15 cellular contexts compared by ENCODE assay signal in the genomic region with DNA sequence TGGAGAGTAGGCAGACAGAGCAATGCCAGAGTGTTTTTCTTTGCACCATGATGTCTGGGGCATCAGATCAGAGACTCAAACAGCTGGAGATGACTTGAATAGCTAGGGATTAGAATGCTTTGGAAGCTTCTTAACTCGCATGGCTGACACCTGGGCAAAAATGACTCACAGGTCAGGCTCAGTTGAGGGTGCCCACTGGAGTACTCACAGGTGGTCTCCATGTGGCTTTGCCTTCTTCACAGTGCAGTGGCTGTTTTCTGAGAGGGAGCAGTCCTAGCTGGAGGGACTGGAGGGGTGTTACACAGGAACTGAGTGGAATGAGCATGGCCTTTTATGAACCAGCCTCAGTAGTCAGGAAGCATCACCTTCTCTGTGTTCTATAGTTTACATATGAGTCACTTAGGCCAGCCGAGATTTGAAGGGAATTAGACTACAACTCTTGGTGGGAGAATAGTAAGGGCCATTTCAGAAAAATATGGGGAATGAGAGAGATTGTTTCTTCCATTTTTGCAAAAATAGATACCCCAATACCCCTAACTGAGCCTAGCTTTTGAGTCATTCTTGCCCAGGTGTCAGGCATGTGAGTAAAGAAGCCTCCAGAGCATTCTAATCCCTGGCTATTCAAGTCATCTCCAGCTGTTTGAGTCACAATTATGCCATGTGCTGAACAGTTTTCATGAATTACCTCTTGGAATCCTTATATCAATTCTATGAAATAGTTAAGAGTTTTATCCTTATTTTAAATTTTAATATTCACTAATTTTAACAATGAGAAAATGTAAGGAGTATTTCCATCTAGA. TPM values are rescaled to one million over a fixed set of nuclear protein-coding genes. Genes with fewer than 3 reads are reported as not detected.
A peak's percentile ranks its signal among the peaks of the same experiment; 100 is the strongest.
DNase-seq lines count a peak whose midpoint lies in the region; ATAC-seq, FAIRE-seq and TF ChIP-seq lines count a peak whose summit lies in the region.
"Had no signal": no experiment of that assay in that cellular context is flagged by ENCODE, and none has a peak within 500 bp of the region (broad histone marks: within the 10 kb centered on the region; RNA-seq: fewer than 3 reads in every experiment).

No MANE protein-coding gene starts in this region.

- 51% methylated on average over 2 of the region's 2 CpGs for WGBS in suprapubic skin

- no peak for TF ChIP-seq EP300 in suprapubic skin (IDR thresholded peaks at IDR 0.05)

- no peaks in the 10 kb centered on the region for H3K9me3 ChIP-seq in suprapubic skin
- H3K9me3 ChIP-seq: gastrocnemius medialis, vagina had no signal

- peak; percentile 54 to 68 for ATAC-seq in activated naive CD4-positive, alpha-beta T cell treated with anti-CD3 and anti-CD28 coated beads, Interleukin-2, amount 50 U/mL, for 72 hours
- ATAC-seq in HG03103 (IDR thresholded peaks at IDR 0.05; ENCODE audit: low read depth, unreplicated experiment), result peak; percentile 25
- no peak for ATAC-seq in HG03097 (IDR thresholded peaks at IDR 0.05; ENCODE audit: low FRiP score, unreplicated experiment)
- ATAC-seq in HG03025 (IDR thresholded peaks at IDR 0.05; ENCODE audit: low FRiP score, unreplicated experiment), result no peak
- ATAC-seq: gastrocnemius medialis, K562 had no signal

- no peaks in the 10 kb centered on the region for H3K36me3 Mint-ChIP-seq in activated naive CD4-positive, alpha-beta T cell treated with anti-CD3 and anti-CD28 coated beads, Interleukin-2, amount 50 U/mL, for 72 hours

- H3K36me3 ChIP-seq in bronchial epithelial cell (ENCODE audit: control insufficient read depth, insufficient read depth, low read length), result no peaks in the 10 kb centered on the region
- H3K36me3 ChIP-seq in suprapubic skin, result no peaks in the 10 kb centered on the region
- H3K36me3 ChIP-seq: gastrocnemius medialis, vagina had no signal

- H3K4me3 ChIP-seq in bronchial epithelial cell (ENCODE audit: low read depth, low read length) (no peak overlapping the region), suprapubic skin (no peak overlapping the region)
- H3K4me3 ChIP-seq: gastrocnemius medialis, K562, vagina had no signal

- H3K27ac Mint-ChIP-seq in activated naive CD4-positive, alpha-beta T cell treated with anti-CD3 and anti-CD28 coated beads, Interleukin-2, amount 50 U/mL, for 72 hours, result peak overlapping the region in 1 of 2 donors; percentile 68

- H3K27me3 ChIP-seq in bronchial epithelial cell (ENCODE audit: control insufficient read depth, insufficient read depth, low read length) (no peaks in the 10 kb centered on the region), suprapubic skin (no peaks in the 10 kb centered on the region)
- H3K27me3 ChIP-seq: gastrocnemius medialis, vagina had no signal

- H3K4me1 ChIP-seq in suprapubic skin, result peaks cover under 1% of the 10 kb centered on the region
- H3K4me1 ChIP-seq: gastrocnemius medialis, vagina had no signal

- no peak for TF ChIP-seq POLR2A in suprapubic skin (IDR thresholded peaks at IDR 0.05)

- peak overlapping the region; percentile 50 for H3K27ac ChIP-seq in suprapubic skin
- H3K27ac ChIP-seq: gastrocnemius medialis, vagina had no signal

- TF ChIP-seq CTCF in bronchial epithelial cell (IDR thresholded peaks at IDR 0.05; ENCODE audit: insufficient read depth, low read length, severe bottlenecking) (no peak), suprapubic skin (IDR thresholded peaks at IDR 0.05) (no peak)

- FAIRE-seq in bronchial epithelial cell (lab: Jason Lieb, UNC), result no peak
- FAIRE-seq in HTR-8/SVneo (lab: Jason Lieb, UNC), result no peak
- FAIRE-seq: K562 had no signal

- peaks cover 0 to 3% of the 10 kb centered on the region in 2 donors for H3K9me3 Mint-ChIP-seq in activated naive CD4-positive, alpha-beta T cell treated with anti-CD3 and anti-CD28 coated beads, Interleukin-2, amount 50 U/mL, for 72 hours

- DNase-seq in activated naive CD4-positive, alpha-beta T cell treated with anti-CD3 and anti-CD28 coated beads, Interleukin-2, amount 50 U/mL, for 72 hours (ENCODE audit: low spot score in 2 of 2), result peak in 1 of 2 donors; percentile 5
- DNase-seq in activated naive CD4-positive, alpha-beta T cell treated with Interleukin-2 at 50 U/mL for 16 hours, result no peak
- DNase-seq in bronchial epithelial cell (ENCODE audit: low read depth) (peak; percentile 75), suprapubic skin (ENCODE audit: low spot score in 2 of 2) (no peak), HTR-8/SVneo (ENCODE audit: insufficient read length, low spot score) (no peak)
- DNase-seq: activated CD8-positive, alpha-beta memory T cell treated with anti-CD3 and anti-CD28 coated beads, Interleukin-2, amount 50 U/mL, for 4 hours; anterior cingulate cortex; gastrocnemius medialis; NCI-H1694 treated with DMSO at 0.1 percent for 48 hours; SIG-M5 had no signal

RNA-seq across cellular contexts. Expression of a gene that starts 7.1 kb away (rescaled TPM):
- total RNA-seq in activated naive CD4-positive, alpha-beta T cell treated with anti-CD3 and anti-CD28 coated beads, Interleukin-2, amount 50 U/mL, for 72 hours, result not detected
- 2.1 and 2.7 TPM in 2 replicates for total RNA-seq in bronchial epithelial cell
- 1 to 10 TPM in 2 of 4 donors, not detected in 2; 2.0 to 5.8 TPM for total RNA-seq in suprapubic skin
- total RNA-seq: gastrocnemius medialis, vagina had no signal

Comparison
In these comparisons a context has a peak if more than half of its experiments do, and no peak if none do; other contexts are left out.
1. ATAC-seq: peak in activated naive CD4-positive, alpha-beta T cell treated with anti-CD3 and anti-CD28 coated beads, Interleukin-2, amount 50 U/mL, for 72 hours (2 of 2) and HG03103 (single experiment); none in HG03097 (single experiment) and HG03025 (single experiment).